In the genomic region with DNA sequence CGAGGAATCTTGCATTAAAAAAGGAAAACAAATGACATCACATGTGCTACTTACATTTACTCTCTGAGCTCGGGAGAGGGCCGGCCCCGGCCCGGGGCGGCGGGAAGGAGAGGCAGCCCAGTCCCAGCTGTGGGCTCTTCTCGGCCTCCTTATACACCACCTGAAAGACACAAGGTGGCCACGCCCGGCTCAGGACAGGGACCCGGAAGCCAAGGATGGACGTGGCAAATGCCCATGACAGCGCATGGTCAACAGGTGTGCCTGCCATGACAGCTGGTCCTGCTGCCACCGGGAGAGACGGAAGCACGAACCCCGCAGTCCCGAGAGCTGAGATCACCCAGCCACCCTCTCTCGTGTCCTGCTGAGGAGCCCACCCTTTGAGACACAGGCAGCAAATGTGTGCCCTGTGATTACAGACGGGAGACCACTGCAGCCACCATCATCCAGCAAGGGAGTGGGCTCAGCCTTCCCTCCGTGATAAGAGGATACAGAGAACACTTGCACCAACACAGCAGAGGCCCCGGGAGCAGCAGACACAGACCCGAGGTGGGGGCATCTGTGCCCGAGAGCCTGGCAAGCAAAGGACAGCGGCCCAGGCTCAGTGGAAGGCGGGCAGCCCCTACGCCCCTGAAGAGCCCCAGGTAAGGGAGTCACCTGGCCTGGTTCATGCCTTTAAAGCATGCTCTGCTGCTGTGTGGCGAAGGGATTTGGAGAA, we compare ENCODE assay signal across 13 cellular contexts. TPM values are rescaled to one million over a fixed set of nuclear protein-coding genes. Genes with fewer than 3 reads are reported as not detected.
DNase-seq lines count a peak whose midpoint lies in the region; ATAC-seq, FAIRE-seq and TF ChIP-seq lines count a peak whose summit lies in the region.
"Had no signal": no experiment of that assay in that cellular context is flagged by ENCODE, and none has a peak within 500 bp of the region (broad histone marks: within the 10 kb centered on the region; RNA-seq: fewer than 3 reads in every experiment).

No MANE protein-coding gene starts in this region.

- intact Hi-C loops in right lobe of liver (cut with DNase I), result no loop called here
- intact Hi-C loops in HepG2 (cut with micrococcal nuclease; ENCODE audit: unreplicated experiment), result no loop called here
- intact Hi-C loops in kidney (cut with DNase I), result no loop called here

- H3K9me3 ChIP-seq in right lobe of liver (no peaks in the 10 kb centered on the region), HepG2 (ENCODE audit: low read length) (no peaks in the 10 kb centered on the region), kidney (ENCODE audit: control insufficient read depth in 1 of 2, low read length in 2 of 2) (no peaks in the 10 kb centered on the region), neural progenitor cell (ENCODE audit: low read depth) (no peaks in the 10 kb centered on the region)
- H3K9me3 ChIP-seq: BLaER1 treated with 17β-estradiol and CSF1 and Interleukin-3, amounts not matched to agents 10 nM and 100 nM had no signal

- no peak overlapping the region for H2AFZ ChIP-seq in HepG2 (ENCODE audit: low read length)
- H2AFZ ChIP-seq in neural progenitor cell (replicated peaks), result no peak overlapping the region
- H2AFZ ChIP-seq: GM23338 had no signal

- H3K4me1 Mint-ChIP-seq in osteocyte (ENCODE audit: unreplicated experiment), result no peaks in the 10 kb centered on the region
- no peaks in the 10 kb centered on the region for H3K4me1 Mint-ChIP-seq in neural progenitor cell
- H3K4me1 Mint-ChIP-seq: CD4-positive, CD25-positive, alpha-beta regulatory T cell had no signal

- in situ Hi-C loops in HepG2 (cut with HindIII; ENCODE audit: extremely low pct_ligation_motif_present, low pct_unique_long_range_greater_than_20kb), result no loop called here

- H3K4me1 ChIP-seq in right lobe of liver, result no peaks in the 10 kb centered on the region
- no peaks in the 10 kb centered on the region for H3K4me1 ChIP-seq in HepG2 (ENCODE audit: insufficient read depth, low read length)
- H3K4me1 ChIP-seq in kidney (ENCODE audit: control insufficient read depth in 1 of 2, insufficient read depth in 1 of 2, low read depth in 1 of 2, low read length in 2 of 2), result no peaks in the 10 kb centered on the region
- H3K4me1 ChIP-seq in neural progenitor cell, result peaks cover 11% of the 10 kb centered on the region

- TF ChIP-seq POLR2A in right lobe of liver (IDR thresholded peaks at IDR 0.05) (no peak), HepG2 (IDR thresholded peaks at IDR 0.05; ENCODE audit: insufficient read depth in 1 of 2, low read depth in 2 of 2, low read length in 2 of 2) (no peak)

- H3K36me3 ChIP-seq in right lobe of liver (peaks cover 0 to 68% (median 9%) of the 10 kb centered on the region in 4 donors), HepG2 (replicated peaks in 1 of 2; ENCODE audit: control insufficient read depth in 1 of 2, insufficient read depth in 2 of 2, low read length in 2 of 2) (peaks cover 26 to 65% of the 10 kb centered on the region in 2 experiments; a peak in 4 of 5 replicates), kidney (ENCODE audit: control insufficient read depth in 1 of 2, insufficient read depth in 2 of 2, low read length in 2 of 2) (peaks cover 24 to 45% of the 10 kb centered on the region in 2 donors), neural progenitor cell (no peaks in the 10 kb centered on the region)

- H4K20me1 ChIP-seq in HepG2 (ENCODE audit: insufficient read depth, low read length) (no peaks in the 10 kb centered on the region), neural progenitor cell (ENCODE audit: low read depth) (no peaks in the 10 kb centered on the region)

- H3K27me3 ChIP-seq in right lobe of liver, result no peaks in the 10 kb centered on the region
- H3K27me3 ChIP-seq in HepG2 (ENCODE audit: control insufficient read depth in 1 of 2, insufficient read depth in 2 of 2, low read length in 2 of 2), result no peaks in the 10 kb centered on the region
- H3K27me3 ChIP-seq in neural progenitor cell, result no peaks in the 10 kb centered on the region
- H3K27me3 ChIP-seq: BLaER1 treated with 17β-estradiol and CSF1 and Interleukin-3, amounts not matched to agents 10 nM and 100 nM had no signal

- no peak overlapping the region for H3K4me2 ChIP-seq in HepG2 (ENCODE audit: low read depth, low read length)
- no peak overlapping the region for H3K4me2 ChIP-seq in neural progenitor cell
- H3K4me2 ChIP-seq: BLaER1 treated with 17β-estradiol and CSF1 and Interleukin-3, amounts not matched to agents 10 nM and 100 nM; GM23338 had no signal

- no peak for TF ChIP-seq EP300 in HepG2 (IDR thresholded peaks at IDR 0.05; ENCODE audit: low read depth in 2 of 2, low read length in 2 of 2)
- TF ChIP-seq EP300 in HepG2 (CRISPR knock-in tag; IDR thresholded peaks at IDR 0.05; ENCODE audit: borderline replicate concordance), result no peak

- peak in 2 of 3 donors; percentile 14 to 50 for DNase-seq in right lobe of liver
- no peak for DNase-seq in HepG2 (ENCODE audit: low spot score)
- peak; percentile 73 for DNase-seq in kidney
- DNase-seq in osteocyte (ENCODE audit: extremely low spot score, unreplicated experiment), result peak; percentile 80
- DNase-seq in neural progenitor cell (ENCODE audit: low spot score), result no peak
- no peak for DNase-seq in NK-92 treated with Interleukin-12 subunit alpha and Interleukin-12 subunit beta, amount 100 ng/mL, for 24 hours (lab: John Stamatoyannopoulos, UW)
- DNase-seq: ACHN; CD4-positive, CD25-positive, alpha-beta regulatory T cell; H9; IMR-90 had no signal

- H3K4me3 ChIP-seq in right lobe of liver (no peak overlapping the region), HepG2 (replicated peaks in 1 of 3; ENCODE audit: insufficient read depth in 1 of 3, low read depth in 2 of 3, low read length in 3 of 3) (no peak overlapping the region), kidney (ENCODE audit: low read length in 2 of 2) (no peak overlapping the region), neural progenitor cell (no peak overlapping the region)
- H3K4me3 ChIP-seq: BLaER1 treated with 17β-estradiol and CSF1 and Interleukin-3, amounts not matched to agents 10 nM and 100 nM; GM23338 had no signal

- WGBS in right lobe of liver (ENCODE audit: insufficient coverage, low coverage, low lambda C conversion rate, missing lambda C conversion rate), result 60% methylated on average over 3 of the region's 28 CpGs
- 97% methylated on average over 14 of the region's 28 CpGs for WGBS in HepG2 (ENCODE audit: low lambda C conversion rate)

- ATAC-seq in right lobe of liver, result no peak
- no peak for ATAC-seq in HepG2
- ATAC-seq in GM21528 (IDR thresholded peaks at IDR 0.05; ENCODE audit: low FRiP score, unreplicated experiment), result no peak
- ATAC-seq: GM23338 had no signal

- no TSS peak for BruUV-seq in HepG2 (replicated peaks; lab: Mats Ljungman, UMichigan)

- H3K27me3 Mint-ChIP-seq in osteocyte (ENCODE audit: unreplicated experiment) (no peaks in the 10 kb centered on the region), neural progenitor cell (ENCODE audit: insufficient read depth, low read depth) (no peaks in the 10 kb centered on the region)
- H3K27me3 Mint-ChIP-seq: CD4-positive, CD25-positive, alpha-beta regulatory T cell had no signal

- H3K9me3 Mint-ChIP-seq in osteocyte (ENCODE audit: unreplicated experiment) (no peaks in the 10 kb centered on the region), neural progenitor cell (no peaks in the 10 kb centered on the region)
- H3K9me3 Mint-ChIP-seq: CD4-positive, CD25-positive, alpha-beta regulatory T cell; GM23338; H9 had no signal

- TF ChIP-seq CTCF in right lobe of liver (IDR thresholded peaks at IDR 0.05) (no peak), HepG2 (CRISPR knock-in tag; IDR thresholded peaks at IDR 0.05) (no peak), kidney (IDR thresholded peaks at IDR 0.05; ENCODE audit: borderline replicate concordance, extremely low read depth, insufficient read depth) (no peak), osteocyte (IDR thresholded peaks at IDR 0.05) (no peak), neural progenitor cell (IDR thresholded peaks at IDR 0.05) (no peak)

- H3K4me3 Mint-ChIP-seq in osteocyte (ENCODE audit: unreplicated experiment) (no peak overlapping the region), neural progenitor cell (no peak overlapping the region)
- H3K4me3 Mint-ChIP-seq: GM23338, H9 had no signal

- H3K36me3 Mint-ChIP-seq in osteocyte (ENCODE audit: unreplicated experiment) (peaks cover 36% of the 10 kb centered on the region), neural progenitor cell (peaks cover 13% of the 10 kb centered on the region)

- H3F3A ChIP-seq in neural progenitor cell (ENCODE audit: low read depth), result peaks cover 18% of the 10 kb centered on the region

- POLR2A ChIA-PET in HepG2 (lab: Yijun Ruan, JAX), result no interaction called here

- no peak for TF ChIP-seq RAD21 in HepG2 (CRISPR knock-in tag; IDR thresholded peaks at IDR 0.05)

- FAIRE-seq in HepG2 (lab: Jason Lieb, UNC), result no peak
- no peak for FAIRE-seq in kidney (lab: Jason Lieb, UNC)

- H3K27ac ChIP-seq in right lobe of liver (no peak overlapping the region), HepG2 (ENCODE audit: extremely low read length, insufficient read depth, low read length) (no peak overlapping the region), kidney (ENCODE audit: low read depth in 2 of 2, low read length in 2 of 2) (no peak overlapping the region), neural progenitor cell (no peak overlapping the region)
- H3K27ac ChIP-seq: BLaER1 treated with 17β-estradiol and CSF1 and Interleukin-3, amounts not matched to agents 10 nM and 100 nM had no signal

- CTCF ChIA-PET in HepG2 (lab: Yijun Ruan, JAX; ENCODE audit: low intra/inter-chr PET ratio, low total read pairs), result no interaction called here

- H3K9ac ChIP-seq in HepG2 (ENCODE audit: insufficient read depth, low read depth, low read length) (no peak overlapping the region), kidney (ENCODE audit: low read length in 2 of 2) (no peak overlapping the region), neural progenitor cell (no peak overlapping the region)

- H3K27ac Mint-ChIP-seq in osteocyte (ENCODE audit: unreplicated experiment) (no peak overlapping the region), neural progenitor cell (no peak overlapping the region)
- H3K27ac Mint-ChIP-seq: CD4-positive, CD25-positive, alpha-beta regulatory T cell; GM23338 had no signal

- H3K79me2 ChIP-seq in HepG2 (ENCODE audit: insufficient read depth, low read length), result no peaks in the 10 kb centered on the region
- no peaks in the 10 kb centered on the region for H3K79me2 ChIP-seq in neural progenitor cell (ENCODE audit: low read depth)

RNA-seq across cellular contexts. Expression of a gene that starts 8.7 kb away (rescaled TPM):
- total RNA-seq in right lobe of liver (10 to 100 TPM; 42.5 to 54.6 (median 53.4) TPM), HepG2 (2016; rRNA removed; fragmentation: Illumina TruSeq; extraction: Trizol) (21.3 and 31.7 TPM in 2 replicates), kidney (37.1 TPM), osteocyte (49.1 and 49.5 TPM in 2 replicates), neural progenitor cell (ENCODE audit: low replicate concordance) (10.6 and 11.5 TPM in 2 replicates)
- total RNA-seq in HepG2 (2016; cell fraction: cytosol; rRNA removed; fragmentation: Illumina TruSeq; extraction: Trizol; ENCODE audit: low read depth), result 5.7 and 6.3 TPM in 2 replicates
- total RNA-seq in HepG2 (2016; cell fraction: insoluble cytoplasmic fraction; rRNA removed; fragmentation: Illumina TruSeq; extraction: Trizol), result 20.0 and 34.6 TPM in 2 replicates
- total RNA-seq in HepG2 (2016; cell fraction: membrane; rRNA removed; fragmentation: Illumina TruSeq; extraction: Trizol), result 26.8 and 28.4 TPM in 2 replicates
- 13.9 and 17.8 TPM in 2 replicates for total RNA-seq in HepG2 (2016; cell fraction: nucleus; rRNA removed; fragmentation: Illumina TruSeq; extraction: Trizol)
- polyA plus RNA-seq in HepG2 (2011; rRNA removed) (37.4 and 44.3 TPM in 2 replicates), kidney (ENCODE audit: insufficient read depth, low read depth, low replicate concordance) (72.4 TPM)
- polyA plus RNA-seq in HepG2 (2011; cell fraction: cytosol; rRNA removed), result 39.8 and 48.5 TPM in 2 replicates
- 18.5 and 21.7 TPM in 2 replicates for polyA plus RNA-seq in HepG2 (2011; cell fraction: nucleus; rRNA removed)
- 32.1 and 36.9 TPM in 2 replicates for polyA plus RNA-seq in HepG2 (2012)
- 9.7 and 10.7 TPM in 2 replicates for polyA plus RNA-seq in HepG2 (2016; cell fraction: cytosol; fragmentation: Illumina TruSeq; extraction: Trizol; ENCODE audit: low read depth)
- 66.4 and 67.1 TPM in 2 replicates for polyA plus RNA-seq in HepG2 (2016; cell fraction: insoluble cytoplasmic fraction; fragmentation: Illumina TruSeq; extraction: Trizol; ENCODE audit: low read depth)
- polyA plus RNA-seq in HepG2 (2016; cell fraction: membrane; fragmentation: Illumina TruSeq; extraction: Trizol; ENCODE audit: low read depth), result 27.9 and 28.2 TPM in 2 replicates
- polyA plus RNA-seq in HepG2 (2016; cell fraction: nucleus; fragmentation: Illumina TruSeq; extraction: Trizol; ENCODE audit: insufficient read depth, low read depth), result 42.7 TPM in 2 replicates
- 33.6 and 37.3 TPM in 2 replicates for polyA minus RNA-seq in HepG2 (2011; rRNA and poly(A)+ RNA removed; ENCODE audit: low replicate concordance)
- 24.6 and 30.2 TPM in 2 replicates for polyA minus RNA-seq in HepG2 (2011; cell fraction: cytosol; rRNA and poly(A)+ RNA removed)
- polyA minus RNA-seq in HepG2 (2011; cell fraction: nucleus; rRNA and poly(A)+ RNA removed), result 8.0 and 10.2 TPM in 2 replicates

RNA-seq across cellular contexts. Expression of a gene that starts 16.4 kb away (rescaled TPM):
- 1 to 10 TPM; 5.6 to 9.1 (median 7.1) TPM for total RNA-seq in right lobe of liver
- total RNA-seq in HepG2 (2016; rRNA removed; fragmentation: Illumina TruSeq; extraction: Trizol), result 18.1 and 21.0 TPM in 2 replicates
- total RNA-seq in HepG2 (2016; cell fraction: cytosol; rRNA removed; fragmentation: Illumina TruSeq; extraction: Trizol; ENCODE audit: low read depth), result 5.0 and 5.8 TPM in 2 replicates
- 20.2 and 20.3 TPM in 2 replicates for total RNA-seq in HepG2 (2016; cell fraction: insoluble cytoplasmic fraction; rRNA removed; fragmentation: Illumina TruSeq; extraction: Trizol)
- total RNA-seq in HepG2 (2016; cell fraction: membrane; rRNA removed; fragmentation: Illumina TruSeq; extraction: Trizol), result 8.8 and 10.8 TPM in 2 replicates
- total RNA-seq in HepG2 (2016; cell fraction: nucleus; rRNA removed; fragmentation: Illumina TruSeq; extraction: Trizol), result 14.3 and 17.1 TPM in 2 replicates
- 40.4 and 44.1 TPM in 2 replicates for polyA plus RNA-seq in HepG2 (2011; rRNA removed)
- 27.5 and 35.0 TPM in 2 replicates for polyA plus RNA-seq in HepG2 (2011; cell fraction: cytosol; rRNA removed)
- 78.4 and 79.9 TPM in 2 replicates for polyA plus RNA-seq in HepG2 (2011; cell fraction: nucleus; rRNA removed)
- polyA plus RNA-seq in HepG2 (2012), result 12.9 and 18.3 TPM in 2 replicates
- 5.5 TPM in 2 replicates for polyA plus RNA-seq in HepG2 (2016; cell fraction: cytosol; fragmentation: Illumina TruSeq; extraction: Trizol; ENCODE audit: low read depth)
- 19.4 and 25.1 TPM in 2 replicates for polyA plus RNA-seq in HepG2 (2016; cell fraction: insoluble cytoplasmic fraction; fragmentation: Illumina TruSeq; extraction: Trizol; ENCODE audit: low read depth)
- 6.3 and 7.2 TPM in 2 replicates for polyA plus RNA-seq in HepG2 (2016; cell fraction: membrane; fragmentation: Illumina TruSeq; extraction: Trizol; ENCODE audit: low read depth)
- 41.4 and 53.5 TPM in 2 replicates for polyA plus RNA-seq in HepG2 (2016; cell fraction: nucleus; fragmentation: Illumina TruSeq; extraction: Trizol; ENCODE audit: insufficient read depth, low read depth)
- polyA minus RNA-seq in HepG2 (2011; rRNA and poly(A)+ RNA removed; ENCODE audit: low replicate concordance), result 43.7 and 46.5 TPM in 2 replicates
- polyA minus RNA-seq in HepG2 (2011; cell fraction: cytosol; rRNA and poly(A)+ RNA removed), result 11.9 and 16.4 TPM in 2 replicates
- 18.4 and 19.5 TPM in 2 replicates for polyA minus RNA-seq in HepG2 (2011; cell fraction: nucleus; rRNA and poly(A)+ RNA removed)
- 18.4 TPM for total RNA-seq in kidney
- 19.6 TPM for polyA plus RNA-seq in kidney (ENCODE audit: insufficient read depth, low read depth, low replicate concordance)
- total RNA-seq in osteocyte, result 20.1 and 20.5 TPM in 2 replicates
- total RNA-seq in neural progenitor cell (ENCODE audit: low replicate concordance), result 12.0 and 18.8 TPM in 2 replicates

RNA-seq across cellular contexts. Expression of a gene that starts 18.8 kb away (rescaled TPM):
- total RNA-seq in right lobe of liver (1 to 10 TPM in 2 of 6 experiments, under 1 TPM in 4; 0.05 to 2.3 (median 0.32) TPM), HepG2 (2016; rRNA removed; fragmentation: Illumina TruSeq; extraction: Trizol) (0.69 and 1.1 TPM in 2 replicates), kidney (0.54 TPM), osteocyte (0.16 and 0.24 TPM in 2 replicates), neural progenitor cell (ENCODE audit: low replicate concordance) (0.31 TPM in 1 of 2 replicates, not detected in the other)
- total RNA-seq in HepG2 (2016; cell fraction: cytosol; rRNA removed; fragmentation: Illumina TruSeq; extraction: Trizol; ENCODE audit: low read depth), result 0.35 and 0.51 TPM in 2 replicates
- total RNA-seq in HepG2 (2016; cell fraction: insoluble cytoplasmic fraction; rRNA removed; fragmentation: Illumina TruSeq; extraction: Trizol), result 0.39 and 1.1 TPM in 2 replicates
- 1.3 and 1.4 TPM in 2 replicates for total RNA-seq in HepG2 (2016; cell fraction: membrane; rRNA removed; fragmentation: Illumina TruSeq; extraction: Trizol)
- 1.7 and 2.1 TPM in 2 replicates for total RNA-seq in HepG2 (2016; cell fraction: nucleus; rRNA removed; fragmentation: Illumina TruSeq; extraction: Trizol)
- polyA plus RNA-seq in HepG2 (2011; rRNA removed) (0.49 and 0.59 TPM in 2 replicates), kidney (ENCODE audit: insufficient read depth, low read depth, low replicate concordance) (not detected)
- 0.10 and 0.28 TPM in 2 replicates for polyA plus RNA-seq in HepG2 (2011; cell fraction: cytosol; rRNA removed)
- 1.8 and 3.5 TPM in 2 replicates for polyA plus RNA-seq in HepG2 (2011; cell fraction: nucleus; rRNA removed)
- polyA plus RNA-seq in HepG2 (2012), result 0.37 and 0.74 TPM in 2 replicates
- 0.45 and 0.53 TPM in 2 replicates for polyA plus RNA-seq in HepG2 (2016; cell fraction: cytosol; fragmentation: Illumina TruSeq; extraction: Trizol; ENCODE audit: low read depth)
- polyA plus RNA-seq in HepG2 (2016; cell fraction: insoluble cytoplasmic fraction; fragmentation: Illumina TruSeq; extraction: Trizol; ENCODE audit: low read depth), result 1.5 and 1.9 TPM in 2 replicates
- polyA plus RNA-seq in HepG2 (2016; cell fraction: membrane; fragmentation: Illumina TruSeq; extraction: Trizol; ENCODE audit: low read depth), result 0.93 and 1.4 TPM in 2 replicates
- polyA plus RNA-seq in HepG2 (2016; cell fraction: nucleus; fragmentation: Illumina TruSeq; extraction: Trizol; ENCODE audit: insufficient read depth, low read depth), result 3.4 and 3.9 TPM in 2 replicates
- polyA minus RNA-seq in HepG2 (2011; rRNA and poly(A)+ RNA removed; ENCODE audit: low replicate concordance), result 0.48 TPM in 1 of 2 replicates, not detected in the other
- 0.30 and 0.62 TPM in 2 replicates for polyA minus RNA-seq in HepG2 (2011; cell fraction: cytosol; rRNA and poly(A)+ RNA removed)
- 0.99 and 1.2 TPM in 2 replicates for polyA minus RNA-seq in HepG2 (2011; cell fraction: nucleus; rRNA and poly(A)+ RNA removed)
- total RNA-seq: CD4-positive, CD25-positive, alpha-beta regulatory T cell; IMR-90 had no signal
- polyA plus RNA-seq: IMR-90 had no signal

RNA-seq across cellular contexts. Expression of a gene that starts 22.2 kb away (rescaled TPM):
- total RNA-seq in right lobe of liver (1 to 10 TPM; 2.2 to 9.6 (median 4.4) TPM), HepG2 (2016; rRNA removed; fragmentation: Illumina TruSeq; extraction: Trizol) (0.76 and 1.9 TPM in 2 replicates), kidney (10.9 TPM), osteocyte (255 and 262 TPM in 2 replicates), neural progenitor cell (ENCODE audit: low replicate concordance) (1.7 and 25.6 TPM in 2 replicates)
- 0.18 and 0.61 TPM in 2 replicates for total RNA-seq in HepG2 (2016; cell fraction: cytosol; rRNA removed; fragmentation: Illumina TruSeq; extraction: Trizol; ENCODE audit: low read depth)
- total RNA-seq in HepG2 (2016; cell fraction: insoluble cytoplasmic fraction; rRNA removed; fragmentation: Illumina TruSeq; extraction: Trizol), result 0.70 and 2.7 TPM in 2 replicates
- total RNA-seq in HepG2 (2016; cell fraction: membrane; rRNA removed; fragmentation: Illumina TruSeq; extraction: Trizol), result 0.52 and 0.96 TPM in 2 replicates
- 2.7 and 3.4 TPM in 2 replicates for total RNA-seq in HepG2 (2016; cell fraction: nucleus; rRNA removed; fragmentation: Illumina TruSeq; extraction: Trizol)
- polyA plus RNA-seq in HepG2 (2011; rRNA removed) (1.9 and 3.5 TPM in 2 replicates), kidney (ENCODE audit: insufficient read depth, low read depth, low replicate concordance) (2.8 TPM)
- polyA plus RNA-seq in HepG2 (2011; cell fraction: cytosol; rRNA removed), result 0.90 and 1.8 TPM in 2 replicates
- 68.1 and 94.7 TPM in 2 replicates for polyA plus RNA-seq in HepG2 (2011; cell fraction: nucleus; rRNA removed)
- polyA plus RNA-seq in HepG2 (2012), result 3.6 and 4.8 TPM in 2 replicates
- 0.09 and 0.19 TPM in 2 replicates for polyA plus RNA-seq in HepG2 (2016; cell fraction: cytosol; fragmentation: Illumina TruSeq; extraction: Trizol; ENCODE audit: low read depth)
- 0.80 and 1.3 TPM in 2 replicates for polyA plus RNA-seq in HepG2 (2016; cell fraction: insoluble cytoplasmic fraction; fragmentation: Illumina TruSeq; extraction: Trizol; ENCODE audit: low read depth)
- 0.19 and 0.34 TPM in 2 replicates for polyA plus RNA-seq in HepG2 (2016; cell fraction: membrane; fragmentation: Illumina TruSeq; extraction: Trizol; ENCODE audit: low read depth)
- polyA plus RNA-seq in HepG2 (2016; cell fraction: nucleus; fragmentation: Illumina TruSeq; extraction: Trizol; ENCODE audit: insufficient read depth, low read depth), result 8.1 and 10.4 TPM in 2 replicates
- 3.5 and 4.6 TPM in 2 replicates for polyA minus RNA-seq in HepG2 (2011; rRNA and poly(A)+ RNA removed; ENCODE audit: low replicate concordance)
- polyA minus RNA-seq in HepG2 (2011; cell fraction: cytosol; rRNA and poly(A)+ RNA removed), result 1.7 and 2.4 TPM in 2 replicates
- polyA minus RNA-seq in HepG2 (2011; cell fraction: nucleus; rRNA and poly(A)+ RNA removed), result 5.6 and 10.6 TPM in 2 replicates

Comparison
In these comparisons a context has a peak if more than half of its experiments do, and no peak if none do; other contexts are left out.
1. DNase-seq: peak in right lobe of liver (2 of 3), kidney (single experiment) and osteocyte (single experiment); none in HepG2 (single experiment), neural progenitor cell (single experiment) and NK-92 treated with Interleukin-12 subunit alpha and Interleukin-12 subunit beta, amount 100 ng/mL, for 24 hours (single experiment).